ENCODE assay signal across 1 cellular context in the genomic region with DNA sequence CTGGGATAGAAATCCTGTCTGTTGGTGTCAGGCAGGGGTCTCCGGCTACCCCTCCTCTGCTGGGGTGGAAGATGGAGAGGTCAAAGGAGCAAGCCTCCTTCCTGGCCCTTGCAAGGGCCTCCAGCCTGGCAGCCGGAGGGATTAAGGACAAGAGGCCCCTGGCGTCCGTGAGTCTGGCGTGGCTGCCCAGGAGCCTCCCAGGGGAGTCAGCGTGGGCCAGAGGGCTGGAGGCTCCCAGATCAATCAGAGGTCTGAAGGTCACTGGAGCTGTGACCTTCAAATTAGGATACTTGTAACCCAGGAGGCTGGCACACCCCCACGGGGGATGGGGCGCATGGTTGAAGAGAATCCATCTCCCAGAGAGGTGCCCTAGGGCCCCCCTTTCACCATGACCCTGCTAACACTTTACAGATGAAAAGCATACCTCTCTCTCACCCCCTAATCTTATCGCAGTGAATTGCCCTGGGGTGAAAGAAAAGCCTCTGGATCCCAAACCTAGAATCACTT.
A peak's percentile ranks its signal among the peaks of the same experiment; 100 is the strongest.
TF ChIP-seq lines count a peak whose summit lies in the region.

No MANE protein-coding gene starts in this region.

TF ChIP-seq in HepG2, 621 proteins besides CTCF, POLR2A, EP300 and RAD21 (continued from another document and continues in another):
- TF ChIP-seq, protein P1, sequence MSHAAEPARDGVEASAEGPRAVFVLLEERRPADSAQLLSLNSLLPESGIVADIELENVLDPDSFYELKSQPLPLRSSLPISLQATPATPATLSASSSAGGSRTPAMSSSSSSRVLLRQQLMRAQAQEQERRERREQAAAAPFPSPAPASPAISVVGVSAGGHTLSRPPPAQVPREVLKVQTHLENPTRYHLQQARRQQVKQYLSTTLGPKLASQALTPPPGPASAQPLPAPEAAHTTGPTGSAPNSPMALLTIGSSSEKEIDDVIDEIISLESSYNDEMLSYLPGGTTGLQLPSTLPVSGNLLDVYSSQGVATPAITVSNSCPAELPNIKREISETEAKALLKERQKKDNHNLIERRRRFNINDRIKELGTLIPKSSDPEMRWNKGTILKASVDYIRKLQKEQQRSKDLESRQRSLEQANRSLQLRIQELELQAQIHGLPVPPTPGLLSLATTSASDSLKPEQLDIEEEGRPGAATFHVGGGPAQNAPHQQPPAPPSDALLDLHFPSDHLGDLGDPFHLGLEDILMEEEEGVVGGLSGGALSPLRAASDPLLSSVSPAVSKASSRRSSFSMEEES (CRISPR knock-in tag; IDR thresholded peaks at IDR 0.05) = no peak
- TF ChIP-seq HHEX (CRISPR knock-in tag; IDR thresholded peaks at IDR 0.05) (no peak), THYN1 (CRISPR knock-in tag; IDR thresholded peaks at IDR 0.05; ENCODE audit: borderline replicate concordance, low read depth) (no peak), ZEB1 (IDR thresholded peaks at IDR 0.05; ENCODE audit: insufficient replicate concordance, low read depth) (peak; percentile 32), HOXA7 (CRISPR knock-in tag; IDR thresholded peaks at IDR 0.05) (no peak), SRSF4 (IDR thresholded peaks at IDR 0.05; ENCODE audit: low read depth, low read length, poor library complexity, severe bottlenecking) (no peak), ZNF652 (CRISPR knock-in tag; IDR thresholded peaks at IDR 0.05; ENCODE audit: borderline replicate concordance, low read depth) (no peak), ZNF468 (CRISPR knock-in tag; IDR thresholded peaks at IDR 0.05) (no peak), ZNF839 (CRISPR knock-in tag; IDR thresholded peaks at IDR 0.05; ENCODE audit: borderline replicate concordance) (no peak), RBAK (CRISPR knock-in tag; IDR thresholded peaks at IDR 0.05) (no peak), HOXA5 (CRISPR knock-in tag; IDR thresholded peaks at IDR 0.05) (no peak), TCF7 (IDR thresholded peaks at IDR 0.05; ENCODE audit: low read depth) (peak; percentile 87), RXRB (CRISPR knock-in tag; IDR thresholded peaks at IDR 0.05; ENCODE audit: borderline replicate concordance) (peak; percentile 43; the same call in 1 of the 2 replicates), DNMT3B (CRISPR knock-in tag; conservative IDR thresholded peaks at IDR 0.05) (no peak), RXRA (CRISPR knock-in tag; IDR thresholded peaks at IDR 0.05) (peak; percentile 79; the same call in 1 of the 2 replicates), HNF4G (IDR thresholded peaks at IDR 0.05; ENCODE audit: borderline replicate concordance, low read depth, low read length) (peak; percentile 64; the same call in 1 of the 2 replicates), HNF4G (CRISPR knock-in tag; IDR thresholded peaks at IDR 0.05; ENCODE audit: borderline replicate concordance, low read depth) (0 out of 2 replicates have a peak, but pooled peaks have one; percentile 17), TMF1 (CRISPR knock-in tag; IDR thresholded peaks at IDR 0.05; ENCODE audit: low read depth) (no peak), GATA4 (IDR thresholded peaks at IDR 0.05; ENCODE audit: borderline replicate concordance, low read depth) (peak; percentile 83), MBD4 (IDR thresholded peaks at IDR 0.05; ENCODE audit: borderline replicate concordance, low read length) (no peak), ZNF263 (CRISPR knock-in tag; IDR thresholded peaks at IDR 0.05) (no peak), KLF9 (CRISPR knock-in tag; IDR thresholded peaks at IDR 0.05; ENCODE audit: low read depth) (no peak), ZNF557 (CRISPR knock-in tag; IDR thresholded peaks at IDR 0.05) (no peak), ZFP36L2 (CRISPR knock-in tag; IDR thresholded peaks at IDR 0.05) (no peak), ARHGAP35 (CRISPR knock-in tag; IDR thresholded peaks at IDR 0.05; ENCODE audit: borderline replicate concordance) (no peak), NFE2L1 (CRISPR knock-in tag; IDR thresholded peaks at IDR 0.05; ENCODE audit: borderline replicate concordance) (no peak), ZNF337 (CRISPR knock-in tag; IDR thresholded peaks at IDR 0.05; ENCODE audit: borderline replicate concordance, low read depth) (no peak), ZNF282 (IDR thresholded peaks at IDR 0.05; ENCODE audit: partially characterized antibody) (no peak), SOX6 (IDR thresholded peaks at IDR 0.05) (no peak), SOX6 (CRISPR knock-in tag; IDR thresholded peaks at IDR 0.05) (peak; percentile 33; the same call in 1 of the 2 replicates), PAWR (CRISPR knock-in tag; IDR thresholded peaks at IDR 0.05; ENCODE audit: borderline replicate concordance) (no peak), HNRNPLL (IDR thresholded peaks at IDR 0.05; ENCODE audit: low read depth, low read length, poor library complexity, severe bottlenecking) (no peak), MTA1 (CRISPR knock-in tag; IDR thresholded peaks at IDR 0.05; ENCODE audit: borderline replicate concordance) (peak; percentile 81; the same call in 1 of the 2 replicates), KDM4B (CRISPR knock-in tag; IDR thresholded peaks at IDR 0.05) (no peak), ZNF761 (CRISPR knock-in tag; conservative IDR thresholded peaks at IDR 0.05) (0 out of 2 replicates have a peak, but pooled peaks have one; percentile 46), TAF15 (IDR thresholded peaks at IDR 0.05; ENCODE audit: low read depth, low read length, poor library complexity, severe bottlenecking) (no peak), ATF7-NPFF (CRISPR knock-in tag; IDR thresholded peaks at IDR 0.05; ENCODE audit: low read depth) (no peak; the same call in 1 of the 2 replicates)
- TF ChIP-seq, protein P2, sequence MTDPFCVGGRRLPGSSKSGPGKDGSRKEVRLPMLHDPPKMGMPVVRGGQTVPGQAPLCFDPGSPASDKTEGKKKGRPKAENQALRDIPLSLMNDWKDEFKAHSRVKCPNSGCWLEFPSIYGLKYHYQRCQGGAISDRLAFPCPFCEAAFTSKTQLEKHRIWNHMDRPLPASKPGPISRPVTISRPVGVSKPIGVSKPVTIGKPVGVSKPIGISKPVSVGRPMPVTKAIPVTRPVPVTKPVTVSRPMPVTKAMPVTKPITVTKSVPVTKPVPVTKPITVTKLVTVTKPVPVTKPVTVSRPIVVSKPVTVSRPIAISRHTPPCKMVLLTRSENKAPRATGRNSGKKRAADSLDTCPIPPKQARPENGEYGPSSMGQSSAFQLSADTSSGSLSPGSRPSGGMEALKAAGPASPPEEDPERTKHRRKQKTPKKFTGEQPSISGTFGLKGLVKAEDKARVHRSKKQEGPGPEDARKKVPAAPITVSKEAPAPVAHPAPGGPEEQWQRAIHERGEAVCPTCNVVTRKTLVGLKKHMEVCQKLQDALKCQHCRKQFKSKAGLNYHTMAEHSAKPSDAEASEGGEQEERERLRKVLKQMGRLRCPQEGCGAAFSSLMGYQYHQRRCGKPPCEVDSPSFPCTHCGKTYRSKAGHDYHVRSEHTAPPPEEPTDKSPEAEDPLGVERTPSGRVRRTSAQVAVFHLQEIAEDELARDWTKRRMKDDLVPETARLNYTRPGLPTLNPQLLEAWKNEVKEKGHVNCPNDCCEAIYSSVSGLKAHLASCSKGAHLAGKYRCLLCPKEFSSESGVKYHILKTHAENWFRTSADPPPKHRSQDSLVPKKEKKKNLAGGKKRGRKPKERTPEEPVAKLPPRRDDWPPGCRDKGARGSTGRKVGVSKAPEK (CRISPR knock-in tag; IDR thresholded peaks at IDR 0.05; ENCODE audit: borderline replicate concordance) = no peak
- TF ChIP-seq, protein P3, sequence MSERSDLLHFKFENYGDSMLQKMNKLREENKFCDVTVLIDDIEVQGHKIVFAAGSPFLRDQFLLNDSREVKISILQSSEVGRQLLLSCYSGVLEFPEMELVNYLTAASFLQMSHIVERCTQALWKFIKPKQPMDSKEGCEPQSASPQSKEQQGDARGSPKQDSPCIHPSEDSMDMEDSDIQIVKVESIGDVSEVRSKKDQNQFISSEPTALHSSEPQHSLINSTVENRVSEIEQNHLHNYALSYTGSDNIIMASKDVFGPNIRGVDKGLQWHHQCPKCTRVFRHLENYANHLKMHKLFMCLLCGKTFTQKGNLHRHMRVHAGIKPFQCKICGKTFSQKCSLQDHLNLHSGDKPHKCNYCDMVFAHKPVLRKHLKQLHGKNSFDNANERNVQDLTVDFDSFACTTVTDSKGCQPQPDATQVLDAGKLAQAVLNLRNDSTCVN (CRISPR knock-in tag; IDR thresholded peaks at IDR 0.05; ENCODE audit: borderline replicate concordance) = no peak
- TF ChIP-seq, protein P4, sequence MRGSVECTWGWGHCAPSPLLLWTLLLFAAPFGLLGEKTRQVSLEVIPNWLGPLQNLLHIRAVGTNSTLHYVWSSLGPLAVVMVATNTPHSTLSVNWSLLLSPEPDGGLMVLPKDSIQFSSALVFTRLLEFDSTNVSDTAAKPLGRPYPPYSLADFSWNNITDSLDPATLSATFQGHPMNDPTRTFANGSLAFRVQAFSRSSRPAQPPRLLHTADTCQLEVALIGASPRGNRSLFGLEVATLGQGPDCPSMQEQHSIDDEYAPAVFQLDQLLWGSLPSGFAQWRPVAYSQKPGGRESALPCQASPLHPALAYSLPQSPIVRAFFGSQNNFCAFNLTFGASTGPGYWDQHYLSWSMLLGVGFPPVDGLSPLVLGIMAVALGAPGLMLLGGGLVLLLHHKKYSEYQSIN (CRISPR knock-in tag; IDR thresholded peaks at IDR 0.05; ENCODE audit: borderline replicate concordance) = no peak
- TF ChIP-seq, protein P5, sequence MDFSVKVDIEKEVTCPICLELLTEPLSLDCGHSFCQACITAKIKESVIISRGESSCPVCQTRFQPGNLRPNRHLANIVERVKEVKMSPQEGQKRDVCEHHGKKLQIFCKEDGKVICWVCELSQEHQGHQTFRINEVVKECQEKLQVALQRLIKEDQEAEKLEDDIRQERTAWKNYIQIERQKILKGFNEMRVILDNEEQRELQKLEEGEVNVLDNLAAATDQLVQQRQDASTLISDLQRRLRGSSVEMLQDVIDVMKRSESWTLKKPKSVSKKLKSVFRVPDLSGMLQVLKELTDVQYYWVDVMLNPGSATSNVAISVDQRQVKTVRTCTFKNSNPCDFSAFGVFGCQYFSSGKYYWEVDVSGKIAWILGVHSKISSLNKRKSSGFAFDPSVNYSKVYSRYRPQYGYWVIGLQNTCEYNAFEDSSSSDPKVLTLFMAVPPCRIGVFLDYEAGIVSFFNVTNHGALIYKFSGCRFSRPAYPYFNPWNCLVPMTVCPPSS (IDR thresholded peaks at IDR 0.05) = no peak
- TF ChIP-seq, protein P6, sequence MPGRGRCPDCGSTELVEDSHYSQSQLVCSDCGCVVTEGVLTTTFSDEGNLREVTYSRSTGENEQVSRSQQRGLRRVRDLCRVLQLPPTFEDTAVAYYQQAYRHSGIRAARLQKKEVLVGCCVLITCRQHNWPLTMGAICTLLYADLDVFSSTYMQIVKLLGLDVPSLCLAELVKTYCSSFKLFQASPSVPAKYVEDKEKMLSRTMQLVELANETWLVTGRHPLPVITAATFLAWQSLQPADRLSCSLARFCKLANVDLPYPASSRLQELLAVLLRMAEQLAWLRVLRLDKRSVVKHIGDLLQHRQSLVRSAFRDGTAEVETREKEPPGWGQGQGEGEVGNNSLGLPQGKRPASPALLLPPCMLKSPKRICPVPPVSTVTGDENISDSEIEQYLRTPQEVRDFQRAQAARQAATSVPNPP (CRISPR knock-in tag; IDR thresholded peaks at IDR 0.05) = no peak
- TF ChIP-seq, protein P7, sequence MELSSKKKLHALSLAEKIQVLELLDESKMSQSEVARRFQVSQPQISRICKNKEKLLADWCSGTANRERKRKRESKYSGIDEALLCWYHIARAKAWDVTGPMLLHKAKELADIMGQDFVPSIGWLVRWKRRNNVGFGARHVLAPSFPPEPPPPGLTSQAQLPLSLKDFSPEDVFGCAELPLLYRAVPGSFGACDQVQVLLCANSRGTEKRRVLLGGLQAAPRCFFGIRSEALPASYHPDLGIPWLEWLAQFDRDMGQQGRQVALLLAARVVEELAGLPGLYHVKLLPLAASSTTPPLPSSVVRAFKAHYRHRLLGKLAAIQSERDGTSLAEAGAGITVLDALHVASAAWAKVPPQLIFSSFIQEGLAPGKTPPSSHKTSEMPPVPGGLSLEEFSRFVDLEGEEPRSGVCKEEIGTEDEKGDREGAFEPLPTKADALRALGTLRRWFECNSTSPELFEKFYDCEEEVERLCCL (CRISPR knock-in tag; IDR thresholded peaks at IDR 0.05; ENCODE audit: borderline replicate concordance) = no peak
- TF ChIP-seq, protein P8, sequence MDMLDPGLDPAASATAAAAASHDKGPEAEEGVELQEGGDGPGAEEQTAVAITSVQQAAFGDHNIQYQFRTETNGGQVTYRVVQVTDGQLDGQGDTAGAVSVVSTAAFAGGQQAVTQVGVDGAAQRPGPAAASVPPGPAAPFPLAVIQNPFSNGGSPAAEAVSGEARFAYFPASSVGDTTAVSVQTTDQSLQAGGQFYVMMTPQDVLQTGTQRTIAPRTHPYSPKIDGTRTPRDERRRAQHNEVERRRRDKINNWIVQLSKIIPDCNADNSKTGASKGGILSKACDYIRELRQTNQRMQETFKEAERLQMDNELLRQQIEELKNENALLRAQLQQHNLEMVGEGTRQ (IDR thresholded peaks at IDR 0.05; ENCODE audit: low read depth, low read length) = no peak
- TF ChIP-seq, protein P8 (CRISPR knock-in tag; IDR thresholded peaks at IDR 0.05; ENCODE audit: borderline replicate concordance) = no peak
- TF ChIP-seq, protein P9, sequence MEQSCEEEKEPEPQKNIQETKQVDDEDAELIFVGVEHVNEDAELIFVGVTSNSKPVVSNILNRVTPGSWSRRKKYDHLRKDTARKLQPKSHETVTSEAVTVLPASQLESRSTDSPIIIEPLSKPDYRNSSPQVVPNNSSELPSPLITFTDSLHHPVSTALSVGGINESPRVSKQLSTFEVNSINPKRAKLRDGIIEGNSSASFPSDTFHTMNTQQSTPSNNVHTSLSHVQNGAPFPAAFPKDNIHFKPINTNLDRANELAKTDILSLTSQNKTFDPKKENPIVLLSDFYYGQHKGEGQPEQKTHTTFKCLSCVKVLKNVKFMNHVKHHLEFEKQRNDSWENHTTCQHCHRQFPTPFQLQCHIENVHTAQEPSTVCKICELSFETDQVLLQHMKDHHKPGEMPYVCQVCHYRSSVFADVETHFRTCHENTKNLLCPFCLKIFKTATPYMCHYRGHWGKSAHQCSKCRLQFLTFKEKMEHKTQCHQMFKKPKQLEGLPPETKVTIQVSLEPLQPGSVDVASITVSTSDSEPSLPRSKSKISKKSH (CRISPR knock-in tag; IDR thresholded peaks at IDR 0.05; ENCODE audit: borderline replicate concordance) = no peak
- TF ChIP-seq, protein P10, sequence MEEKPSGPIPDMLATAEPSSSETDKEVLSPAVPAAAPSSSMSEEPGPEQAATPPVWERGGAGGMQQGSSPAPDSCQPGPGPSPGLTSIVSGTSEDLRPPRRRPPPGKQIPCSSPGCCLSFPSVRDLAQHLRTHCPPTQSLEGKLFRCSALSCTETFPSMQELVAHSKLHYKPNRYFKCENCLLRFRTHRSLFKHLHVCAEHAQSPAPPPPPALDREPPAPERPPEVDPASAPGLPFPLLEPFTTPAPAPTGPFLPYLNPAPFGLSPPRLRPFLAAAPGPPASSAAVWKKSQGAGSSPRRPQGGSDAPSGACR (CRISPR knock-in tag; IDR thresholded peaks at IDR 0.05) = no peak
- TF ChIP-seq, protein P11, sequence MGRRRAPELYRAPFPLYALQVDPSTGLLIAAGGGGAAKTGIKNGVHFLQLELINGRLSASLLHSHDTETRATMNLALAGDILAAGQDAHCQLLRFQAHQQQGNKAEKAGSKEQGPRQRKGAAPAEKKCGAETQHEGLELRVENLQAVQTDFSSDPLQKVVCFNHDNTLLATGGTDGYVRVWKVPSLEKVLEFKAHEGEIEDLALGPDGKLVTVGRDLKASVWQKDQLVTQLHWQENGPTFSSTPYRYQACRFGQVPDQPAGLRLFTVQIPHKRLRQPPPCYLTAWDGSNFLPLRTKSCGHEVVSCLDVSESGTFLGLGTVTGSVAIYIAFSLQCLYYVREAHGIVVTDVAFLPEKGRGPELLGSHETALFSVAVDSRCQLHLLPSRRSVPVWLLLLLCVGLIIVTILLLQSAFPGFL (CRISPR knock-in tag; IDR thresholded peaks at IDR 0.05) = no peak
